8 cellular contexts compared by ENCODE assay signal in the genomic region with DNA sequence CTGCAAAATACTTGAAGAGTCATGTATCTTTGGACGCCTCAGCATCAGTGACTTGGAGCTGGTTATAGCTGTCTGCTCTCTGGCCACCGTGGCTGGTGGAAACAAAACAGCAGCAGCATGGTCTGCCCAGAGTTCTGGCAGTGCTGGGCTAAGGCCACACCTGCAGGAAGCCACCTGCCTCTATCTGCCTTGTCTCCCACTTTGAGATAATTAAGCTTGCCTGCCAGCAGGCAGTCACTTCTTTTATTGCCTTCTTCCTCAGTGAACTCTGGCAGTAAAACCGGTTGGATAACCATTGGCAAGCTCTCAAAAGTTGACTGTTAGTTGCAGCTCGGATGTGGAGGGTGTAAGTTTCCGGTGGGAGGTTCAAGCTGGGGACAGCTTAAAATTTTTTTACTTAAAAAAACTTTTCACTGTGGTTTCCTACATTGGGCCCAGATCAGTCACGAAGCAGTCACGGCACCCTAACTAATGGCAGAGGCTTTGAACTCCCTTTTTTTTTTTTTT. TPM values are rescaled to one million over a fixed set of nuclear protein-coding genes. Genes with fewer than 3 reads are reported as not detected.
A peak's percentile ranks its signal among the peaks of the same experiment; 100 is the strongest.
DNase-seq lines count a peak whose midpoint lies in the region; ATAC-seq and FAIRE-seq lines count a peak whose summit lies in the region.

No MANE protein-coding gene starts in this region.

- peak; percentile 92 to 95 for DNase-seq in AML-193 (lab: John Stamatoyannopoulos, UW)
- peak; percentile 72 for DNase-seq in RPMI8226
- DNase-seq in activated naive CD4-positive, alpha-beta T cell treated with Interleukin-2 at 50 U/mL for 16 hours: peak; percentile 68
- DNase-seq in Right ventricle myocardium superior: no peak
- no peak for DNase-seq in HTR-8/SVneo (ENCODE audit: insufficient read length, low spot score)

- no peaks in the 10 kb centered on the region for H3K36me3 ChIP-seq in skeletal muscle tissue (ENCODE audit: control insufficient read depth in 3 of 3, insufficient read depth in 3 of 3, low read length in 3 of 3)

- H3K27ac ChIP-seq in skeletal muscle tissue (ENCODE audit: low read depth, low read length): peak overlapping the region; percentile 80

- intact Hi-C loops in Right ventricle myocardium superior (cut with DNase I): no loop called here

- H3K4me3 ChIP-seq in skeletal muscle tissue (ENCODE audit: low read length in 3 of 3): peak overlapping the region in 1 of 3 donors; percentile 64

- no peaks in the 10 kb centered on the region for H3K9me3 ChIP-seq in skeletal muscle tissue (ENCODE audit: control insufficient read depth in 3 of 3, low read length in 3 of 3)

- peak overlapping the region in 2 of 3 donors; percentile 34 to 62 for H3K9ac ChIP-seq in skeletal muscle tissue (ENCODE audit: low read depth in 1 of 3, low read length in 3 of 3)

- FAIRE-seq in HTR-8/SVneo (lab: Jason Lieb, UNC): no peak

- peaks cover 28 to 45% (median 42%) of the 10 kb centered on the region in 3 donors for H3K4me1 ChIP-seq in skeletal muscle tissue (ENCODE audit: control insufficient read depth in 3 of 3, insufficient read depth in 3 of 3, low read length in 3 of 3)

- ATAC-seq in GM19043 (IDR thresholded peaks at IDR 0.05; ENCODE audit: low read depth, unreplicated experiment) (peak; percentile 39), HG03378 (IDR thresholded peaks at IDR 0.05; ENCODE audit: unreplicated experiment) (peak; percentile 58), Right ventricle myocardium superior (ENCODE audit: poor library complexity) (peak; percentile 36)

- H3K27me3 ChIP-seq in skeletal muscle tissue (ENCODE audit: control insufficient read depth in 3 of 3, insufficient read depth in 3 of 3, low read length in 3 of 3): no peaks in the 10 kb centered on the region

RNA-seq across cellular contexts. Expression of a gene that starts 4.9 kb away (rescaled TPM):
- 15.6 TPM for total RNA-seq in Right ventricle myocardium superior
- total RNA-seq in skeletal muscle tissue: 8.4 TPM

RNA-seq across cellular contexts. Expression of a gene that starts 24.7 kb away (rescaled TPM):
- total RNA-seq in Right ventricle myocardium superior (45.2 TPM), skeletal muscle tissue (45.9 TPM)

Comparison
In these comparisons a context has a peak if more than half of its experiments do, and no peak if none do; other contexts are left out.
1. DNase-seq: peak in AML-193 (2 of 2), RPMI8226 (single experiment) and activated naive CD4-positive, alpha-beta T cell treated with Interleukin-2 at 50 U/mL for 16 hours (single experiment); none in Right ventricle myocardium superior (single experiment) and HTR-8/SVneo (single experiment).
2. Peak in every context shown above with its lines, with median percentiles within 50 percentile points of each other: ATAC-seq.